ENCODE assay signal across 11 cellular contexts in genomic region chr3:33054100-33055097, GRCh38. TPM values are rescaled to one million over a fixed set of nuclear protein-coding genes. Genes with fewer than 3 reads are reported as not detected.
DNase-seq lines count a peak whose midpoint lies in the region; ATAC-seq, FAIRE-seq and TF ChIP-seq lines count a peak whose summit lies in the region.
"Had no signal": no experiment of that assay in that cellular context is flagged by ENCODE, and none has a peak within 500 bp of the region (broad histone marks: within the 10 kb centered on the region; RNA-seq: fewer than 3 reads in every experiment).

No MANE protein-coding gene starts in this region.

- H3K4me3 ChIP-seq in gastroesophageal sphincter, result no peak overlapping the region
- H3K4me3 ChIP-seq: MG63 had no signal

- H3K27ac ChIP-seq in gastroesophageal sphincter, result peak overlapping the region in 2 of 4 donors; percentile 26 to 33

- 83 to 100% methylated on average over 2 to 5 of the region's 5 CpGs for WGBS in gastroesophageal sphincter (ENCODE audit: low coverage in 1 of 2), 2 donors

- TF ChIP-seq EP300 in gastroesophageal sphincter (IDR thresholded peaks at IDR 0.05), result no peak

- no peak overlapping the region for H3K4me3 Mint-ChIP-seq in activated T-helper 1 cell treated with anti-CD3 and anti-CD28 coated beads, Interleukin-12 subunit alpha, Interleukin-12 subunit beta, Interleukin-2, Interleukin-4 antibody, amounts not matched to agents 30 ng/mL and 10 ng/mL and 1 ng/mL, durations not matched to agents 14 hours and 24 hours and 36 hours

- peak; percentile 39 for ATAC-seq in left lobe of liver
- no peak for ATAC-seq in GM18505 (IDR thresholded peaks at IDR 0.05; ENCODE audit: unreplicated experiment)
- ATAC-seq in gastroesophageal sphincter, result no peak
- ATAC-seq in GM19395 (IDR thresholded peaks at IDR 0.05; ENCODE audit: unreplicated experiment), result no peak

- H3K27me3 ChIP-seq in gastroesophageal sphincter, result no peaks in the 10 kb centered on the region
- H3K27me3 ChIP-seq: MG63 had no signal

- TF ChIP-seq CTCF in gastroesophageal sphincter (IDR thresholded peaks at IDR 0.05), result no peak

- DNase-seq in Ammon's horn (ENCODE audit: low spot score), result peak; percentile 34
- DNase-seq in GM12891 (ENCODE audit: insufficient read length, low spot score), result no peak
- DNase-seq in activated T-helper 1 cell treated with anti-CD3 and anti-CD28 coated beads, Interleukin-12 subunit alpha, Interleukin-12 subunit beta, Interleukin-2, Interleukin-4 antibody, amounts not matched to agents 30 ng/mL and 10 ng/mL and 1 ng/mL, durations not matched to agents 14 hours and 24 hours and 36 hours (ENCODE audit: low spot score), result no peak
- DNase-seq in left lobe of liver (ENCODE audit: low spot score), result no peak
- no peak for DNase-seq in ACHN
- DNase-seq: MG63; stimulated activated CD4-positive, alpha-beta T cell treated with anti-CD3 and anti-CD28 coated beads, Interleukin-12 subunit alpha, Interleukin-12 subunit beta, amount 100 ng/mL, for 4 hours had no signal

- TF ChIP-seq POLR2A in GM12891 (IDR thresholded peaks at IDR 0.05; ENCODE audit: low read depth, low read length) (no peak), GM18505 (IDR thresholded peaks at IDR 0.05; ENCODE audit: borderline replicate concordance, extremely low read depth, insufficient read depth, insufficient read length) (no peak), gastroesophageal sphincter (IDR thresholded peaks at IDR 0.05) (no peak)

- in situ Hi-C loops in ACHN (cut with HindIII; ENCODE audit: low pct_ligation_motif_present, low pct_unique_long_range_greater_than_20kb, low sequenced_read_pairs), result no loop called here

- peaks cover 63% of the 10 kb centered on the region for H3K36me3 Mint-ChIP-seq in activated T-helper 1 cell treated with anti-CD3 and anti-CD28 coated beads, Interleukin-12 subunit alpha, Interleukin-12 subunit beta, Interleukin-2, Interleukin-4 antibody, amounts not matched to agents 30 ng/mL and 10 ng/mL and 1 ng/mL, durations not matched to agents 14 hours and 24 hours and 36 hours (ENCODE audit: low read depth)

- H3K27ac Mint-ChIP-seq in activated T-helper 1 cell treated with anti-CD3 and anti-CD28 coated beads, Interleukin-12 subunit alpha, Interleukin-12 subunit beta, Interleukin-2, Interleukin-4 antibody, amounts not matched to agents 30 ng/mL and 10 ng/mL and 1 ng/mL, durations not matched to agents 14 hours and 24 hours and 36 hours, result peak overlapping the region; percentile 74

- peaks cover 0 to 95% of the 10 kb centered on the region in 2 donors for H3K36me3 ChIP-seq in gastroesophageal sphincter
- H3K36me3 ChIP-seq: MG63 had no signal

- H3K9me3 Mint-ChIP-seq in activated T-helper 1 cell treated with anti-CD3 and anti-CD28 coated beads, Interleukin-12 subunit alpha, Interleukin-12 subunit beta, Interleukin-2, Interleukin-4 antibody, amounts not matched to agents 30 ng/mL and 10 ng/mL and 1 ng/mL, durations not matched to agents 14 hours and 24 hours and 36 hours, result no peaks in the 10 kb centered on the region

- intact Hi-C loops in activated T-helper 1 cell treated with anti-CD3 and anti-CD28 coated beads, Interleukin-12 subunit alpha, Interleukin-12 subunit beta, Interleukin-2, Interleukin-4 antibody, amounts not matched to agents 30 ng/mL and 10 ng/mL and 1 ng/mL, durations not matched to agents 14 hours and 24 hours and 36 hours (cut with micrococcal nuclease), result loop anchor here (1.0 kb wide), 1 partner anchor 9 kb away; no protein-coding TSS in a partner anchor

- no peaks in the 10 kb centered on the region for H3K27me3 Mint-ChIP-seq in activated T-helper 1 cell treated with anti-CD3 and anti-CD28 coated beads, Interleukin-12 subunit alpha, Interleukin-12 subunit beta, Interleukin-2, Interleukin-4 antibody, amounts not matched to agents 30 ng/mL and 10 ng/mL and 1 ng/mL, durations not matched to agents 14 hours and 24 hours and 36 hours (ENCODE audit: insufficient read depth)

- H3K4me1 ChIP-seq in gastroesophageal sphincter, result no peaks in the 10 kb centered on the region

- H3K4me1 Mint-ChIP-seq in activated T-helper 1 cell treated with anti-CD3 and anti-CD28 coated beads, Interleukin-12 subunit alpha, Interleukin-12 subunit beta, Interleukin-2, Interleukin-4 antibody, amounts not matched to agents 30 ng/mL and 10 ng/mL and 1 ng/mL, durations not matched to agents 14 hours and 24 hours and 36 hours (ENCODE audit: low read depth), result peaks cover 80% of the 10 kb centered on the region

- no peaks in the 10 kb centered on the region for H3K9me3 ChIP-seq in gastroesophageal sphincter
- H3K9me3 ChIP-seq: MG63 had no signal

- peak; percentile 33 for FAIRE-seq in GM12891 (lab: Jason Lieb, UNC)
- FAIRE-seq: endometrium had no signal

TF ChIP-seq in GM12891, 5 proteins besides CTCF, POLR2A, EP300 and RAD21:
- TF ChIP-seq POU2F2 (IDR thresholded peaks at IDR 0.05; ENCODE audit: low read depth, low read length), result no peak
- no peak for TF ChIP-seq PAX5 (IDR thresholded peaks at IDR 0.05; ENCODE audit: insufficient read depth, low read length, severe bottlenecking)
- TF ChIP-seq POLR2AphosphoS5 (IDR thresholded peaks at IDR 0.05; ENCODE audit: low read depth, low read length), result no peak
- no peak for TF ChIP-seq SPI1 (IDR thresholded peaks at IDR 0.05; ENCODE audit: low read depth, low read length)
- no peak for TF ChIP-seq TAF1 (IDR thresholded peaks at IDR 0.05; ENCODE audit: low read depth, low read length)
TF ChIP-seq in GM12891: peak in this region for 0.

RNA-seq across cellular contexts. Expression of gene GLB1, which starts 42.5 kb away (rescaled TPM):
- 19.7 TPM for polyA plus RNA-seq in GM12891 (2012; ENCODE audit: low read depth, missing spikeins)
- 51.7 and 65.0 TPM in 2 replicates for total RNA-seq in activated T-helper 1 cell treated with anti-CD3 and anti-CD28 coated beads, Interleukin-12 subunit alpha, Interleukin-12 subunit beta, Interleukin-2, Interleukin-4 antibody, amounts not matched to agents 30 ng/mL and 10 ng/mL and 1 ng/mL, durations not matched to agents 14 hours and 24 hours and 36 hours
- 51.5 TPM for total RNA-seq in left lobe of liver
- total RNA-seq in gastroesophageal sphincter, result 10 to 100 TPM; 30.2 to 38.0 (median 35.7) TPM

RNA-seq across cellular contexts. Expression of gene TMPPE, which starts 42.5 kb away (rescaled TPM):
- polyA plus RNA-seq in GM12891 (2012; ENCODE audit: low read depth, missing spikeins), result 0.74 TPM
- 14.9 and 15.5 TPM in 2 replicates for total RNA-seq in activated T-helper 1 cell treated with anti-CD3 and anti-CD28 coated beads, Interleukin-12 subunit alpha, Interleukin-12 subunit beta, Interleukin-2, Interleukin-4 antibody, amounts not matched to agents 30 ng/mL and 10 ng/mL and 1 ng/mL, durations not matched to agents 14 hours and 24 hours and 36 hours
- total RNA-seq in left lobe of liver (3.8 TPM), gastroesophageal sphincter (1 to 10 TPM; 7.0 to 9.8 (median 8.6) TPM)

RNA-seq across cellular contexts. Expression of gene CRTAP, which starts 59.4 kb away (rescaled TPM):
- 8.4 TPM for polyA plus RNA-seq in GM12891 (2012; ENCODE audit: low read depth, missing spikeins)
- 30.3 and 33.2 TPM in 2 replicates for total RNA-seq in activated T-helper 1 cell treated with anti-CD3 and anti-CD28 coated beads, Interleukin-12 subunit alpha, Interleukin-12 subunit beta, Interleukin-2, Interleukin-4 antibody, amounts not matched to agents 30 ng/mL and 10 ng/mL and 1 ng/mL, durations not matched to agents 14 hours and 24 hours and 36 hours
- total RNA-seq in left lobe of liver, result 42.0 TPM
- total RNA-seq in gastroesophageal sphincter, result 100 to 1,000 TPM; 189 to 358 (median 292) TPM
